Comparison of ENCODE assay signal across 21 cellular contexts in genomic region chr9:99115947-99116543, GRCh38. TPM values are rescaled to one million over a fixed set of nuclear protein-coding genes. Genes with fewer than 3 reads are reported as not detected.
DNase-seq lines count a peak whose midpoint lies in the region; ATAC-seq, FAIRE-seq and TF ChIP-seq lines count a peak whose summit lies in the region.
"Had no signal": no experiment of that assay in that cellular context is flagged by ENCODE, and none has a peak within 500 bp of the region (broad histone marks: within the 10 kb centered on the region; RNA-seq: fewer than 3 reads in every experiment).

No MANE protein-coding gene starts in this region.

- H3K27me3 Mint-ChIP-seq in T-cell (no peaks in the 10 kb centered on the region), immature natural killer cell (ENCODE audit: low read depth in 3 of 3) (peaks cover 0 to 1% (median 0%) of the 10 kb centered on the region in 3 donors)
- H3K27me3 Mint-ChIP-seq: dendritic cell treated with granulocyte-macrophage colony-stimulating factor and Interleukin-4, amounts not matched to agents 40 ng/mL and 50 ng/mL, for 4 days; stimulated activated naive CD8-positive, alpha-beta T cell treated with anti-CD3 and anti-CD28 coated beads, Interleukin-15, amount 100 ng/mL, for 72 hours had no signal

- no peaks in the 10 kb centered on the region for H3K9me3 Mint-ChIP-seq in T-cell
- H3K9me3 Mint-ChIP-seq in immature natural killer cell, result no peaks in the 10 kb centered on the region
- H3K9me3 Mint-ChIP-seq: dendritic cell treated with granulocyte-macrophage colony-stimulating factor and Interleukin-4, amounts not matched to agents 40 ng/mL and 50 ng/mL, for 4 days; stimulated activated naive CD8-positive, alpha-beta T cell treated with anti-CD3 and anti-CD28 coated beads, Interleukin-15, amount 100 ng/mL, for 72 hours had no signal

- H3K36me3 ChIP-seq in HEK293 (ENCODE audit: control insufficient read depth in 2 of 2, insufficient read depth in 1 of 2, low read length in 2 of 2), result no peaks in the 10 kb centered on the region
- H3K36me3 ChIP-seq: Peyer's patch, right lobe of liver, upper lobe of left lung had no signal

- ATAC-seq in T-cell (replicated peaks in 1 of 4) (no peak), left lobe of liver (no peak), GM19467 (IDR thresholded peaks at IDR 0.05; ENCODE audit: unreplicated experiment) (no peak), GM21825 (IDR thresholded peaks at IDR 0.05; ENCODE audit: unreplicated experiment) (no peak)
- ATAC-seq: A549; body of pancreas; right lobe of liver; stimulated activated naive CD8-positive, alpha-beta T cell treated with anti-CD3 and anti-CD28 coated beads, Interleukin-15, amount 100 ng/mL, for 72 hours had no signal

- no peaks in the 10 kb centered on the region for H3K9me3 ChIP-seq in HEK293 (ENCODE audit: control insufficient read depth, insufficient read depth, low read depth, low read length)
- H3K9me3 ChIP-seq: A549, body of pancreas, Peyer's patch, right lobe of liver, upper lobe of left lung had no signal

- H3K27ac ChIP-seq in HEK293 (ENCODE audit: extremely low read depth, low read depth, low read length), result no peak overlapping the region
- H3K27ac ChIP-seq: A549, body of pancreas, hepatocyte, Peyer's patch, right lobe of liver, upper lobe of left lung had no signal

- H3K4me1 Mint-ChIP-seq in T-cell (peaks cover 90 to 92% (median 91%) of the 10 kb centered on the region in 3 donors), immature natural killer cell (peaks cover 91 to 98% of the 10 kb centered on the region in 2 donors)

- H3K4me1 ChIP-seq in HEK293 (ENCODE audit: control insufficient read depth, insufficient read depth, low read length), result peaks cover 15% of the 10 kb centered on the region

- no peak overlapping the region for H3K4me3 ChIP-seq in AG10803 (ENCODE audit: low read length)
- H3K4me3 ChIP-seq in HEK293 (ENCODE audit: low read depth, low read length), result no peak overlapping the region
- H3K4me3 ChIP-seq: A549, body of pancreas, hepatocyte, Peyer's patch, right lobe of liver, upper lobe of left lung had no signal

- H3K27ac Mint-ChIP-seq in T-cell (peak overlapping the region; percentile 1 to 14), immature natural killer cell (peak overlapping the region; percentile 53 to 88 (median 78))
- H3K27ac Mint-ChIP-seq: dendritic cell treated with granulocyte-macrophage colony-stimulating factor and Interleukin-4, amounts not matched to agents 40 ng/mL and 50 ng/mL, for 4 days; stimulated activated naive CD8-positive, alpha-beta T cell treated with anti-CD3 and anti-CD28 coated beads, Interleukin-15, amount 100 ng/mL, for 72 hours had no signal

- H3K4me3 Mint-ChIP-seq in T-cell (peak overlapping the region in 1 of 3 donors; percentile 30), immature natural killer cell (peak overlapping the region in 4 of 5 donors; percentile 15 to 69 (median 38))
- H3K4me3 Mint-ChIP-seq: dendritic cell treated with granulocyte-macrophage colony-stimulating factor and Interleukin-4, amounts not matched to agents 40 ng/mL and 50 ng/mL, for 4 days; stimulated activated naive CD8-positive, alpha-beta T cell treated with anti-CD3 and anti-CD28 coated beads, Interleukin-15, amount 100 ng/mL, for 72 hours had no signal

- POLR2A ChIA-PET in HEK293 (lab: Yijun Ruan, JAX) (no interaction called here), T-cell (lab: Charles Lee) (no interaction called here)

- TF ChIP-seq CTCF in AG10803 (conservative IDR thresholded peaks at IDR 0.05; ENCODE audit: low read length), result no peak
- TF ChIP-seq CTCF in HEK293 (tag by site-specific recombination; IDR thresholded peaks at IDR 0.05), result no peak

- no peak for FAIRE-seq in frontal cortex (lab: Jason Lieb, UNC)
- FAIRE-seq: A549 had no signal

- CTCF ChIA-PET in HEK293 (lab: Yijun Ruan, JAX), result interaction anchor here (0.5 to 1.6 kb wide), 4 partner anchors 9 to 268 kb away, joined by 3 to 6 read pairs (median 3); no protein-coding TSS in a partner anchor
- CTCF ChIA-PET in T-cell (lab: Charles Lee), result no interaction called here

- H3K36me3 Mint-ChIP-seq in T-cell (no peaks in the 10 kb centered on the region), immature natural killer cell (peaks cover 0 to 5% (median 3%) of the 10 kb centered on the region in 3 donors)

- DNase-seq in AG10803 (ENCODE audit: low read depth), result peak; percentile 47
- no peak for DNase-seq in T-cell
- DNase-seq in immature natural killer cell, result no peak
- no peak for DNase-seq in left lobe of liver (ENCODE audit: low spot score)
- DNase-seq in frontal cortex (ENCODE audit: low spot score in 2 of 2), result no peak
- DNase-seq: activated naive CD4-positive, alpha-beta T cell treated with anti-CD3 and anti-CD28 coated beads, Interleukin-2, amount 50 U/mL, for 16 hours; activated T-cell treated with anti-CD3 and anti-CD28 coated beads, Interleukin-2, amount 50 U/mL, for 1 hour; body of pancreas; kidney glomerular epithelial cell; midbrain; NCI-H526 treated with DMSO at 0.1 percent for 48 hours; Peyer's patch; right lobe of liver; stimulated activated naive CD8-positive, alpha-beta T cell treated with anti-CD3 and anti-CD28 coated beads, Interleukin-15, amount 100 ng/mL, for 72 hours; upper lobe of left lung had no signal

TF ChIP-seq in HEK293, 187 proteins besides CTCF, POLR2A, EP300 and RAD21:
- TF ChIP-seq AEBP2 (tag by site-specific recombination; IDR thresholded peaks at IDR 0.05; ENCODE audit: borderline replicate concordance) (no peak), PRDM1 (tag by site-specific recombination; IDR thresholded peaks at IDR 0.05) (peak; percentile 74)

RNA-seq across cellular contexts. Expression of gene TGFBR1, which starts 11.1 kb away (rescaled TPM):
- total RNA-seq in T-cell (10 to 100 TPM; 22.3 to 36.9 (median 31.7) TPM), left lobe of liver (13.5 TPM), frontal cortex (75.8 TPM)
- 10 to 100 TPM; 34.2 to 71.0 (median 67.8) TPM for polyA plus RNA-seq in immature natural killer cell
